12 cellular contexts compared by ENCODE assay signal in the genomic region with DNA sequence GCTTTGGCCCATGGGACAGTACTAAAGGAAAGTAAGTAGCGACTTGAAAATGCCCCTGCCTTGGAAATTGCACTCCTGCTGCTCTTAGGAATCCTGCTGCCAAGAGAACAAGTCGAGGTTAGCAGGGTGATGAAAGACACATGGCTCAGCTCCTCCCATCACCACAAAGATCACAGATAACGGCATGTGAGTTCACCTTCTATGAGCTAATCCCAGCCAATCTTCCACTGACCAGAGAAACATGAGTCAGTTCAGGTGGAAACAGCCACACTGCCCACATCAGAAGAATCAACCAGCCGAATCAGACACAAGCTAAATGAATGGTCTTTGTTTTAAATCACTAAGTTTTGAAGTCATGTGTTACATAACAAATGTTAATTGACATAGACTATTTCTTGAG.
DNase-seq lines count a peak whose midpoint lies in the region; ATAC-seq and TF ChIP-seq lines count a peak whose summit lies in the region.
"Had no signal": no experiment of that assay in that cellular context is flagged by ENCODE, and none has a peak within 500 bp of the region (broad histone marks: within the 10 kb centered on the region; RNA-seq: fewer than 3 reads in every experiment).

No MANE protein-coding gene starts in this region.

- no peak overlapping the region for H3K9ac ChIP-seq in BLaER1

- ATAC-seq in GM23338: peak; percentile 52
- ATAC-seq: PC-3 had no signal

- no peak overlapping the region for H3K27ac ChIP-seq in BLaER1
- no peak overlapping the region for H3K27ac ChIP-seq in GM23338 (ENCODE audit: low read depth)
- H3K27ac ChIP-seq: sigmoid colon had no signal

- H3K4me2 ChIP-seq in BLaER1 (peak overlapping the region; percentile 44), GM23338 (no peak overlapping the region)

- peaks cover 2% of the 10 kb centered on the region; the same call in 1 of the 2 replicates for H3K9me2 ChIP-seq in GM23338 (ENCODE audit: insufficient read depth)

- peak overlapping the region; percentile 64; the same call in 1 of the 2 replicates for H2AFZ ChIP-seq in GM23338

- H3K79me2 ChIP-seq in GM23338 (replicated peaks; ENCODE audit: insufficient read depth): no peaks in the 10 kb centered on the region

- no peaks in the 10 kb centered on the region for H3K9me3 Mint-ChIP-seq in GM23338
- H3K9me3 Mint-ChIP-seq in T-helper 2 cell treated with Interferon-gamma antibody and Interleukin-4, amounts not matched to agents 5 μg/mL and 100 μg/mL, for 36 hours: no peaks in the 10 kb centered on the region
- no peaks in the 10 kb centered on the region for H3K9me3 Mint-ChIP-seq in osteocyte (ENCODE audit: unreplicated experiment)
- H3K9me3 Mint-ChIP-seq in glutamatergic neuron (ENCODE audit: unreplicated experiment): peaks cover 4% of the 10 kb centered on the region
- H3K9me3 Mint-ChIP-seq: stimulated activated naive B cell treated with anti-CD40 and anti-IgM and Interleukin-4, amounts not matched to agents 10 μg/mL and 1 μg/mL and 100 μg/mL, for 72 hours had no signal

- DNase-seq in GM23338 (ENCODE audit: low spot score) (peak; percentile 14), iPS-NIHi7 (ENCODE audit: extremely low spot score) (peak; percentile 63), SKM-1 treated with dmso at 0.1 percent for 144 hours (lab: John Stamatoyannopoulos, UW; ENCODE audit: unreplicated experiment) (no peak), osteocyte (ENCODE audit: extremely low spot score, unreplicated experiment) (no peak), glutamatergic neuron (no peak)
- peak; percentile 12 for DNase-seq in T-helper 2 cell treated with Interferon-gamma antibody and Interleukin-4, amounts not matched to agents 5 μg/mL and 100 μg/mL, for 36 hours (ENCODE audit: low spot score)
- no peak for DNase-seq in central memory CD4-positive, alpha-beta T cell
- DNase-seq: MG63; PC-3; sigmoid colon; stimulated activated naive B cell treated with anti-CD40 and anti-IgM and Interleukin-4, amounts not matched to agents 10 μg/mL and 1 μg/mL and 100 μg/mL, for 72 hours had no signal

- H3K4me1 ChIP-seq in BLaER1 (peaks cover 8% of the 10 kb centered on the region), GM23338 (ENCODE audit: insufficient read depth) (peaks cover 13% of the 10 kb centered on the region)
- H3K4me1 ChIP-seq: sigmoid colon had no signal

- H3K36me3 ChIP-seq in BLaER1 (no peaks in the 10 kb centered on the region), GM23338 (ENCODE audit: insufficient read depth) (no peaks in the 10 kb centered on the region)
- H3K36me3 ChIP-seq: MG63, sigmoid colon had no signal

- H3K27me3 ChIP-seq in BLaER1: no peaks in the 10 kb centered on the region
- H3K27me3 ChIP-seq in GM23338 (ENCODE audit: insufficient read depth): no peaks in the 10 kb centered on the region
- H3K27me3 ChIP-seq: MG63, sigmoid colon had no signal

- H3K4me3 Mint-ChIP-seq in GM23338: no peak overlapping the region
- no peak overlapping the region for H3K4me3 Mint-ChIP-seq in T-helper 2 cell treated with Interferon-gamma antibody and Interleukin-4, amounts not matched to agents 5 μg/mL and 100 μg/mL, for 36 hours
- H3K4me3 Mint-ChIP-seq in osteocyte (ENCODE audit: unreplicated experiment): no peak overlapping the region
- no peak overlapping the region for H3K4me3 Mint-ChIP-seq in glutamatergic neuron (ENCODE audit: unreplicated experiment)
- H3K4me3 Mint-ChIP-seq: stimulated activated naive B cell treated with anti-CD40 and anti-IgM and Interleukin-4, amounts not matched to agents 10 μg/mL and 1 μg/mL and 100 μg/mL, for 72 hours had no signal

- TF ChIP-seq CTCF in GM23338 (conservative IDR thresholded peaks at IDR 0.05; ENCODE audit: low read depth in 2 of 2) (no peak), osteocyte (IDR thresholded peaks at IDR 0.05) (no peak), glutamatergic neuron (IDR thresholded peaks at IDR 0.05; ENCODE audit: partially characterized antibody, unreplicated experiment) (no peak)

- peaks cover 26% of the 10 kb centered on the region for H3K4me1 Mint-ChIP-seq in GM23338
- H3K4me1 Mint-ChIP-seq in T-helper 2 cell treated with Interferon-gamma antibody and Interleukin-4, amounts not matched to agents 5 μg/mL and 100 μg/mL, for 36 hours (ENCODE audit: low read depth): no peaks in the 10 kb centered on the region
- H3K4me1 Mint-ChIP-seq in osteocyte (ENCODE audit: unreplicated experiment): peaks cover 12% of the 10 kb centered on the region
- H3K4me1 Mint-ChIP-seq in glutamatergic neuron (ENCODE audit: low read depth, unreplicated experiment): no peaks in the 10 kb centered on the region
- H3K4me1 Mint-ChIP-seq: stimulated activated naive B cell treated with anti-CD40 and anti-IgM and Interleukin-4, amounts not matched to agents 10 μg/mL and 1 μg/mL and 100 μg/mL, for 72 hours had no signal

- H3K36me3 Mint-ChIP-seq in GM23338 (ENCODE audit: low read depth) (no peaks in the 10 kb centered on the region), osteocyte (ENCODE audit: unreplicated experiment) (peaks cover 4% of the 10 kb centered on the region), glutamatergic neuron (ENCODE audit: unreplicated experiment) (no peaks in the 10 kb centered on the region)
- no peaks in the 10 kb centered on the region for H3K36me3 Mint-ChIP-seq in T-helper 2 cell treated with Interferon-gamma antibody and Interleukin-4, amounts not matched to agents 5 μg/mL and 100 μg/mL, for 36 hours (ENCODE audit: low read depth)
- H3K36me3 Mint-ChIP-seq: stimulated activated naive B cell treated with anti-CD40 and anti-IgM and Interleukin-4, amounts not matched to agents 10 μg/mL and 1 μg/mL and 100 μg/mL, for 72 hours had no signal

- no peaks in the 10 kb centered on the region for H3F3A ChIP-seq in GM23338 (replicated peaks; ENCODE audit: low read depth)

- no peak overlapping the region for H3K4me3 ChIP-seq in BLaER1
- no peak overlapping the region for H3K4me3 ChIP-seq in GM23338
- H3K4me3 ChIP-seq: MG63, sigmoid colon had no signal

- H3K27ac Mint-ChIP-seq in GM23338 (no peak overlapping the region; the same call in 1 of the 2 replicates), osteocyte (ENCODE audit: unreplicated experiment) (no peak overlapping the region), glutamatergic neuron (ENCODE audit: unreplicated experiment) (no peak overlapping the region)
- H3K27ac Mint-ChIP-seq in T-helper 2 cell treated with Interferon-gamma antibody and Interleukin-4, amounts not matched to agents 5 μg/mL and 100 μg/mL, for 36 hours: no peak overlapping the region
- H3K27ac Mint-ChIP-seq: stimulated activated naive B cell treated with anti-CD40 and anti-IgM and Interleukin-4, amounts not matched to agents 10 μg/mL and 1 μg/mL and 100 μg/mL, for 72 hours had no signal

- no peaks in the 10 kb centered on the region for H4K20me1 ChIP-seq in BLaER1
- no peaks in the 10 kb centered on the region for H4K20me1 ChIP-seq in GM23338 (replicated peaks; ENCODE audit: insufficient read depth)

- no peaks in the 10 kb centered on the region for H3K9me3 ChIP-seq in BLaER1
- H3K9me3 ChIP-seq: MG63, sigmoid colon had no signal

- H3K27me3 Mint-ChIP-seq in GM23338 (ENCODE audit: insufficient read depth, low read depth, poor library complexity) (peaks cover 2% of the 10 kb centered on the region), osteocyte (ENCODE audit: unreplicated experiment) (no peaks in the 10 kb centered on the region), glutamatergic neuron (ENCODE audit: unreplicated experiment) (no peaks in the 10 kb centered on the region)
- H3K27me3 Mint-ChIP-seq in T-helper 2 cell treated with Interferon-gamma antibody and Interleukin-4, amounts not matched to agents 5 μg/mL and 100 μg/mL, for 36 hours (ENCODE audit: low read depth): no peaks in the 10 kb centered on the region
- H3K27me3 Mint-ChIP-seq: stimulated activated naive B cell treated with anti-CD40 and anti-IgM and Interleukin-4, amounts not matched to agents 10 μg/mL and 1 μg/mL and 100 μg/mL, for 72 hours had no signal

Comparison
In these comparisons a context has a peak if more than half of its experiments do, and no peak if none do; other contexts are left out.
1. DNase-seq: peak in GM23338 (single experiment), T-helper 2 cell treated with Interferon-gamma antibody and Interleukin-4, amounts not matched to agents 5 μg/mL and 100 μg/mL, for 36 hours (single experiment) and iPS-NIHi7 (single experiment); none in SKM-1 treated with dmso at 0.1 percent for 144 hours (single experiment), osteocyte (single experiment), central memory CD4-positive, alpha-beta T cell (single experiment) and glutamatergic neuron (single experiment).